Comparison of ENCODE assay signal across 19 cellular contexts in genomic region chr15:50068016-50068415, GRCh38. TPM values are rescaled to one million over a fixed set of nuclear protein-coding genes. Genes with fewer than 3 reads are reported as not detected.
"Had no signal": no experiment of that assay in that cellular context is flagged by ENCODE, and none has a peak within 500 bp of the region (broad histone marks: within the 10 kb centered on the region; RNA-seq: fewer than 3 reads in every experiment).

No MANE protein-coding gene starts in this region.

- H3K27me3 ChIP-seq: esophagus muscularis mucosa, heart right ventricle, right atrium auricular region, tibial nerve, vagina had no signal

- ATAC-seq: heart right ventricle had no signal

- H3K4me1 ChIP-seq: prostate gland, right atrium auricular region, tibial nerve, vagina had no signal

- H3K27ac ChIP-seq: cardiac muscle cell, esophagus muscularis mucosa, heart right ventricle, prostate gland, right atrium auricular region, tibial nerve, vagina had no signal

- H3K4me3 ChIP-seq: cardiac muscle cell, esophagus muscularis mucosa, heart right ventricle, prostate gland, right atrium auricular region, tibial nerve, vagina had no signal

- DNase-seq: activated CD4-positive, alpha-beta memory T cell treated with anti-CD3 and anti-CD28 coated beads for 36 hours; activated naive CD4-positive, alpha-beta T cell treated with Interleukin-2 at 50 U/mL for 16 hours; activated naive CD8-positive, alpha-beta T cell treated with anti-CD3 and anti-CD28 coated beads, Interleukin-2, amount 10 ng/mL, durations not matched to agents 7 days and 5 days; amygdala; dermis blood vessel endothelial cell; effector memory CD4-positive, alpha-beta T cell; heart right ventricle; stimulated activated CD4-positive, alpha-beta T cell treated with anti-CD3 and anti-CD28 coated beads, Interleukin-2, amount 100 ng/mL, for 24 hours; stimulated activated naive CD4-positive, alpha-beta T cell treated with Interleukin-2 at 50 U/mL for 16 hours; substantia nigra had no signal

- H3K36me3 ChIP-seq: cardiac muscle cell, esophagus muscularis mucosa, heart right ventricle, prostate gland, right atrium auricular region, tibial nerve, vagina had no signal

- H3K9me3 ChIP-seq: esophagus muscularis mucosa, heart right ventricle, prostate gland, right atrium auricular region, tibial nerve, vagina had no signal

RNA-seq across cellular contexts. Expression of gene ATP8B4, which starts 51.0 kb away (rescaled TPM):
- total RNA-seq: chondrocyte, endothelial cell of umbilical vein, osteocyte had no signal
- polyA plus RNA-seq: endothelial cell of umbilical vein had no signal
